Comparison of ENCODE assay signal across 14 cellular contexts in the genomic region with DNA sequence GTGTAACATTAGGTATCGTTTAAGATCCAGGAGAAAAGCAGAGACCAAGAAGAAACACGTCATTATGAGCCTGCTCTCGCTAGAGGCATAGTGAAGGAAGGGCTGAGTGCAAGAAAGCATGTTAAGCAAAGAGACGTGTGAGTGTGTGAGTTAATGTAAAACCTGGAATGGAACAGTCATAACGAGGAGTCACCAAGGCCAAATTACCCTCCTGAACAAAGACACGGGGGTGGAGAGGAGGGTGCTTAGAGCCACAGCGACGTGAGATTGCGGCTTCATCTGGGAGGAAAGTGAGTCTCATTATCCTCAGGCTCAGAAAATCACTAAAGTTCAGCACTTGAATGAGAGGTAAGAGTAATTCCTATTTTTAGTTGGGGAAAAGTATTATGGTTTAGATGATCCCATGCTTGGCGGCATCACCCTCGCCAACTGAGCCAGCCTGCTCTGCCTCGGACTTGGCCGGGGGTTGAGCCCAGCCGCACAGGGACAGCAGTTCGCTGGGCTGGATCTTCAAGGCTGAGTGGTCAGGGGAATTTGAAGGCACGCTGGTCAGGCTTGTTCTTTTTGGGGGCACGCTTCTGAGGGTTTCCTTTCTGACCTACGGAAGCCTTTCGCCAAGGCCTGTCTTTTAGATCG.
DNase-seq lines count a peak whose midpoint lies in the region; ATAC-seq and TF ChIP-seq lines count a peak whose summit lies in the region.
"Had no signal": no experiment of that assay in that cellular context is flagged by ENCODE, and none has a peak within 500 bp of the region (broad histone marks: within the 10 kb centered on the region; RNA-seq: fewer than 3 reads in every experiment).

No MANE protein-coding gene starts in this region.

- whole genome bisulfite sequencing in thyroid gland, 2 donors, result 50 to 64% methylated on average over 20 of the region's 20 CpGs

- H3K36me3 ChIP-seq in thyroid gland, result peaks cover 0 to 4% of the 10 kb centered on the region in 2 donors
- H3K36me3 ChIP-seq: neural progenitor cell had no signal

- intact Hi-C loops in left cardiac atrium (cut with DNase I) (no loop called here), Right ventricle myocardium inferior (cut with DNase I) (no loop called here), thyroid gland (cut with DNase I) (no loop called here)

- no peaks in the 10 kb centered on the region for H3K9me3 ChIP-seq in thyroid gland
- H3K9me3 ChIP-seq: BE2C, left lung had no signal

- no peak for TF ChIP-seq POLR2A in thyroid gland (IDR thresholded peaks at IDR 0.05)

- H3K27me3 ChIP-seq in thyroid gland, result no peaks in the 10 kb centered on the region
- H3K27me3 ChIP-seq: BE2C, left lung, neural progenitor cell had no signal

- DNase-seq in left cardiac atrium, result no peak
- DNase-seq in Right ventricle myocardium inferior (ENCODE audit: missing footprints), result no peak
- DNase-seq in glomerular visceral epithelial cell (ENCODE audit: extremely low spot score), result peak; percentile 92
- peak; percentile 82 to 93 for DNase-seq in thyroid gland
- no peak for DNase-seq in Ammon's horn (ENCODE audit: low spot score)
- no peak for DNase-seq in stimulated activated CD4-positive, alpha-beta T cell treated with anti-CD3 and anti-CD28 coated beads, Interleukin-4, amount 100 ng/mL, for 4 hours
- DNase-seq in NAMALWA (ENCODE audit: low spot score), result no peak
- DNase-seq: BE2C, dermis blood vessel endothelial cell, IMR-90, left lung, NCI-H2029 had no signal

- ATAC-seq in left cardiac atrium, result peak; percentile 27 to 46
- ATAC-seq in Right ventricle myocardium inferior, result no peak
- ATAC-seq in HG03108 (IDR thresholded peaks at IDR 0.05; ENCODE audit: unreplicated experiment), result peak; percentile 57
- ATAC-seq: left lung had no signal

- peaks cover 10 to 17% of the 10 kb centered on the region in 2 donors for H3K4me1 ChIP-seq in thyroid gland
- H3K4me1 ChIP-seq: BE2C, neural progenitor cell had no signal

- TF ChIP-seq CTCF in thyroid gland (IDR thresholded peaks at IDR 0.05), result no peak

- peak overlapping the region; percentile 25 to 78 (median 59) for H3K27ac ChIP-seq in thyroid gland
- H3K27ac ChIP-seq: left lung, neural progenitor cell had no signal

- H3K4me3 ChIP-seq in thyroid gland (replicated peaks in 1 of 3), result no peak overlapping the region
- H3K4me3 ChIP-seq: left lung, neural progenitor cell had no signal

Comparison
In these comparisons a context has a peak if more than half of its experiments do, and no peak if none do; other contexts are left out.
1. DNase-seq: peak in glomerular visceral epithelial cell (single experiment) and thyroid gland (2 of 2); none in left cardiac atrium (single experiment), Right ventricle myocardium inferior (single experiment), Ammon's horn (single experiment), stimulated activated CD4-positive, alpha-beta T cell treated with anti-CD3 and anti-CD28 coated beads, Interleukin-4, amount 100 ng/mL, for 4 hours (0 of 2) and NAMALWA (single experiment).